Comparison of ENCODE assay signal across 28 cellular contexts in the genomic region with DNA sequence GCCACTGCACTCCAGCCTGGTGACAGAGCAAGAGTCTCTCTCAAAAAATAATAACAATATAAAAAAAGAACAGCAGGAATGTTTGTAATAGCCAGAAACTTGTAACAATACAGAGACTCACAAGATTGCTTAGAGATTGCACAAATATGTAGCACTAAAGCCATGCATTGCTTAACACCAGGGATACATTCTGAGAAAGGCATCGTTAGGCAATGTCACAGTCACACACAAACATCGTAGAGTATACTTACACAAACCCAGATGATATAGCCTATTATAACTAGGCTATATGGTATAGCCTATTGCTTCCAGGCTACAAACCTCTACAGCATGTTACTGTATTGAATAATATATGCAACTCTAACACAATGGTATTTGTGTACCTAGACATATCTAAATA. TPM values are rescaled to one million over a fixed set of nuclear protein-coding genes. Genes with fewer than 3 reads are reported as not detected.
"Had no signal": no experiment of that assay in that cellular context is flagged by ENCODE, and none has a peak within 500 bp of the region (broad histone marks: within the 10 kb centered on the region; RNA-seq: fewer than 3 reads in every experiment).

No MANE protein-coding gene starts in this region.

- H3K4me3 ChIP-seq: colonic mucosa, esophagus muscularis mucosa, heart right ventricle, mucosa of descending colon, pancreas, stomach, suprapubic skin, tibial nerve, uterus had no signal

- H3K9me3 Mint-ChIP-seq: activated T-helper 1 cell treated with anti-CD3 and anti-CD28 coated beads, Interleukin-12 subunit alpha, Interleukin-12 subunit beta, Interleukin-2, Interleukin-4 antibody, amounts not matched to agents 30 ng/mL and 10 ng/mL and 1 ng/mL, durations not matched to agents 14 hours and 24 hours and 36 hours; brain; central memory CD8-positive, alpha-beta T cell; memory B cell; nephron progenitor cell; stimulated activated effector memory CD8-positive, alpha-beta T cell treated with anti-CD3 and anti-CD28 coated beads, Interleukin-12 subunit alpha, Interleukin-12 subunit beta, amount 100 ng/mL, for 72 hours had no signal

- DNase-seq: activated CD4-positive, alpha-beta T cell treated with anti-CD3 and anti-CD28 coated beads for 1 hour; activated CD4-positive, alpha-beta T cell treated with anti-CD3 and anti-CD28 coated beads, Interleukin-2, amount 50 U/mL, for 1 hour; activated CD8-positive, alpha-beta T cell treated with anti-CD3 and anti-CD28 coated beads, Interleukin-2, amount 10 ng/mL, durations not matched to agents 7 days and 5 days; activated gamma-delta T cell; activated naive CD4-positive, alpha-beta T cell treated with anti-CD3 and anti-CD28 coated beads, Interleukin-2, amount 50 U/mL, for 16 hours; activated naive CD8-positive, alpha-beta T cell treated with anti-CD3 and anti-CD28 coated beads, Interleukin-2, amount 50 U/mL, for 24 hours; anterior cingulate cortex; colonic mucosa; foreskin fibroblast; heart right ventricle; left colon; mucosa of descending colon; nephron progenitor cell; pancreas; right cardiac atrium; stimulated activated CD4-positive, alpha-beta T cell treated with anti-CD3 and anti-CD28 coated beads, Interleukin-2, amount 100 ng/mL, for 24 hours; stomach; uterus; WERI-Rb-1 had no signal

- H3K27ac Mint-ChIP-seq: activated CD8-positive, alpha-beta T cell treated with anti-CD3 and anti-CD28 coated beads, Interleukin-2, amount 10 ng/mL, durations not matched to agents 7 days and 5 days; activated naive CD8-positive, alpha-beta T cell treated with anti-CD3 and anti-CD28 coated beads, Interleukin-2, amount 50 U/mL, for 24 hours; activated T-helper 1 cell treated with anti-CD3 and anti-CD28 coated beads, Interleukin-12 subunit alpha, Interleukin-12 subunit beta, Interleukin-2, Interleukin-4 antibody, amounts not matched to agents 30 ng/mL and 10 ng/mL and 1 ng/mL, durations not matched to agents 14 hours and 24 hours and 36 hours; brain; memory B cell; nephron progenitor cell; stimulated activated effector memory CD8-positive, alpha-beta T cell treated with anti-CD3 and anti-CD28 coated beads, Interleukin-12 subunit alpha, Interleukin-12 subunit beta, amount 100 ng/mL, for 72 hours had no signal

- H3K4me1 Mint-ChIP-seq: activated naive CD8-positive, alpha-beta T cell treated with anti-CD3 and anti-CD28 coated beads, Interleukin-2, amount 50 U/mL, for 24 hours; brain; memory B cell; stimulated activated effector memory CD8-positive, alpha-beta T cell treated with anti-CD3 and anti-CD28 coated beads, Interleukin-12 subunit alpha, Interleukin-12 subunit beta, amount 100 ng/mL, for 72 hours had no signal

- H3K9me3 ChIP-seq: colonic mucosa, esophagus muscularis mucosa, heart right ventricle, mucosa of descending colon, pancreas, stomach, suprapubic skin, tibial nerve, uterus had no signal

- H3K4me1 ChIP-seq: colonic mucosa, esophagus muscularis mucosa, heart right ventricle, pancreas, stomach, suprapubic skin, tibial nerve, uterus had no signal

- H3K27me3 Mint-ChIP-seq: activated naive CD8-positive, alpha-beta T cell treated with anti-CD3 and anti-CD28 coated beads, Interleukin-2, amount 50 U/mL, for 24 hours; brain; central memory CD8-positive, alpha-beta T cell; memory B cell had no signal

- H3K36me3 ChIP-seq: colonic mucosa, pancreas, uterus, WERI-Rb-1 had no signal

- H3K27ac ChIP-seq: colonic mucosa, esophagus muscularis mucosa, heart right ventricle, pancreas, stomach, suprapubic skin, tibial nerve, uterus, WERI-Rb-1 had no signal

- H3K4me3 Mint-ChIP-seq: activated CD8-positive, alpha-beta T cell treated with anti-CD3 and anti-CD28 coated beads, Interleukin-2, amount 10 ng/mL, durations not matched to agents 7 days and 5 days; activated naive CD8-positive, alpha-beta T cell treated with anti-CD3 and anti-CD28 coated beads, Interleukin-2, amount 50 U/mL, for 24 hours; activated T-helper 1 cell treated with anti-CD3 and anti-CD28 coated beads, Interleukin-12 subunit alpha, Interleukin-12 subunit beta, Interleukin-2, Interleukin-4 antibody, amounts not matched to agents 30 ng/mL and 10 ng/mL and 1 ng/mL, durations not matched to agents 14 hours and 24 hours and 36 hours; brain; central memory CD8-positive, alpha-beta T cell; memory B cell; nephron progenitor cell; stimulated activated effector memory CD8-positive, alpha-beta T cell treated with anti-CD3 and anti-CD28 coated beads, Interleukin-12 subunit alpha, Interleukin-12 subunit beta, amount 100 ng/mL, for 72 hours had no signal

- H3K27me3 ChIP-seq: colonic mucosa, esophagus muscularis mucosa, heart right ventricle, pancreas, stomach, suprapubic skin, tibial nerve, uterus had no signal

RNA-seq across cellular contexts. Expression of gene SPATA17, which starts 45.6 kb away (rescaled TPM):
- total RNA-seq: activated CD8-positive, alpha-beta T cell treated with anti-CD3 and anti-CD28 coated beads, Interleukin-2, amount 10 ng/mL, durations not matched to agents 7 days and 5 days; activated T-helper 1 cell treated with anti-CD3 and anti-CD28 coated beads, Interleukin-12 subunit alpha, Interleukin-12 subunit beta, Interleukin-2, Interleukin-4 antibody, amounts not matched to agents 30 ng/mL and 10 ng/mL and 1 ng/mL, durations not matched to agents 14 hours and 24 hours and 36 hours; T-helper 2 cell treated with Interferon-gamma antibody and Interleukin-4, amounts not matched to agents 100 ng/mL and 5 ng/mL, for 36 hours had no signal
